In genomic region chr2:101808006-101808562, GRCh38 we compare ENCODE assay signal across 2 cellular contexts.
A peak's percentile ranks its signal among the peaks of the same experiment; 100 is the strongest.
TF ChIP-seq lines count a peak whose summit lies in the region.

No MANE protein-coding gene starts in this region.

TF ChIP-seq in A549, 52 proteins besides CTCF, POLR2A, EP300 and RAD21:
- TF ChIP-seq ATOH8 (CRISPR knock-in tag; IDR thresholded peaks at IDR 0.05; ENCODE audit: low read depth) (no peak), ZSCAN20 (CRISPR knock-in tag; IDR thresholded peaks at IDR 0.05) (no peak), ZNF302 (CRISPR knock-in tag; IDR thresholded peaks at IDR 0.05) (no peak), HDAC2 (IDR thresholded peaks at IDR 0.05) (no peak), MAFK (IDR thresholded peaks at IDR 0.05; ENCODE audit: partially characterized antibody) (no peak)

TF ChIP-seq in H1, 55 proteins besides CTCF, POLR2A, EP300 and RAD21:
- peak; percentile 68 for TF ChIP-seq NANOG (IDR thresholded peaks at IDR 0.05; ENCODE audit: insufficient read depth, low read depth, low read length, poor library complexity, severe bottlenecking)
- TF ChIP-seq TBP (IDR thresholded peaks at IDR 0.05; ENCODE audit: low read depth, low read length) = no peak
